In the genomic region with DNA sequence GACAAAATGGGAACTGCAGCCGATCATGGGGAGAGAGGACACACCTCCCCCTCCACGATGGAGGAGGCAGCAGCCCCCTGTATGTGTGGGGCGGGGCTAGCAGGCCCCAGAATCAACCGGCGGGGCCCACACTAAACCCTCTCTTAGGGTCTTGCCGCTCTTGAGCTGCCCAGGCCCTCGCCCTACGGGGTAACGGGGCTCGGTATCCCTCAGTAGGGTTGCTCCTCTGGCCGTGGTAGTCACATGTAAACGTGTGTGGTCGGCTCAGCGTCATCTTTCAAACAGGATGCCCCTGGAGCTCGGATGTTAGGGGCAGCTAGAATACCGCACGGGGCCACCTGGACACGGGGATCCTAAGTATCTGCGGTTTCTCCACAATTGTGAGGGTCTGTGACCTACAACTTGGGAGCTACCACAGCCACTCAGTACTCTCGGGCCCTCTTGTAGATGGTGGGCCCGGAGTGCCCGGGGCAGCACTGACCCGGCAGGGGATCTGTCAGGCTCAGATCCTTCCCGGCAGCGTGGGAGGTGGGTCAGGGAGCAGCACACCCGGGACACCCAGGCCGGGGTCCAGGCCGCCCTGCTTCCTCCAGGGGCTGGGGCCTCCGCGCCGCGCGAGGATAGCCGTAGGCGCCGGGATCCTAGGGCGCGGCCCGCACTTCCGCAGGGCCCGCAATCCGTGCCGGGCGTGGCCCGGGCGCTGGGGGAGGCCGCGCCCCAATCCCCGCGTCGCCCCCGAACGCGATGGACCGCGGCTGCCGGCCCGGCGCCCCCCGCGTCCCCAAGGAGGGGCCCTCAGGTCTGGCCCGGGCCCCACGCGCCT, we compare ENCODE assay signal across 8 cellular contexts. TPM values are rescaled to one million over a fixed set of nuclear protein-coding genes. Genes with fewer than 3 reads are reported as not detected.
DNase-seq lines count a peak whose midpoint lies in the region; ATAC-seq and TF ChIP-seq lines count a peak whose summit lies in the region.

No MANE protein-coding gene starts in this region.

- H3K27ac ChIP-seq in dorsolateral prefrontal cortex: peak overlapping the region in 54 of 59 donors; percentile 12 to 98 (median 83)
- peak overlapping the region; percentile 95 for H3K27ac ChIP-seq in mesendoderm (ENCODE audit: low read depth, low read length)
- peak overlapping the region; percentile 92 to 95 for H3K27ac ChIP-seq in thoracic aorta

- H3K36me3 ChIP-seq in mesendoderm (ENCODE audit: control insufficient read depth, insufficient read depth, low read length) (peaks cover 2% of the 10 kb centered on the region), thoracic aorta (peaks cover 15% of the 10 kb centered on the region)

- no peak overlapping the region for H2BK15ac ChIP-seq in mesendoderm (replicated peaks; ENCODE audit: low read depth)

- H3K4me2 ChIP-seq in mesendoderm (ENCODE audit: low read length): peak overlapping the region; percentile 61

- no peaks in the 10 kb centered on the region for H3K9me3 Mint-ChIP-seq in T-helper 2 cell treated with Interferon-gamma antibody and Interleukin-4, amounts not matched to agents 5 μg/mL and 100 μg/mL, for 36 hours

- H3K27me3 ChIP-seq in dorsolateral prefrontal cortex (no peaks in the 10 kb centered on the region), mesendoderm (ENCODE audit: insufficient read depth, low read length, poor library complexity) (no peaks in the 10 kb centered on the region), thoracic aorta (replicated peaks; ENCODE audit: insufficient read depth) (no peaks in the 10 kb centered on the region)

- peak overlapping the region; percentile 97 for H3K9ac ChIP-seq in mesendoderm (ENCODE audit: low read length)

- peak overlapping the region; percentile 82 for H3K18ac ChIP-seq in mesendoderm (ENCODE audit: low read length)

- peak overlapping the region; percentile 91 for H3K27ac Mint-ChIP-seq in T-helper 2 cell treated with Interferon-gamma antibody and Interleukin-4, amounts not matched to agents 5 μg/mL and 100 μg/mL, for 36 hours

- peak overlapping the region; percentile 58 for H2AK5ac ChIP-seq in mesendoderm (ENCODE audit: low read length)

- H3K36me3 Mint-ChIP-seq in T-helper 2 cell treated with Interferon-gamma antibody and Interleukin-4, amounts not matched to agents 5 μg/mL and 100 μg/mL, for 36 hours (ENCODE audit: low read depth): peaks cover 30% of the 10 kb centered on the region

- H4K5ac ChIP-seq in mesendoderm (ENCODE audit: low read length): no peak overlapping the region

- DNase-seq in NOMO-1 treated with DMSO at 0.1 percent for 48 hours (lab: John Stamatoyannopoulos, UW; ENCODE audit: unreplicated experiment) (peak; percentile 22), NOMO-1 treated with dmso at 0.1 percent for 144 hours (lab: John Stamatoyannopoulos, UW; ENCODE audit: unreplicated experiment) (no peak), dorsolateral prefrontal cortex (peak in 1 of 10 donors; percentile 43), mesendoderm (peak; percentile 64), thoracic aorta (ENCODE audit: low spot score) (no peak)
- peak; percentile 47 for DNase-seq in T-helper 2 cell treated with Interferon-gamma antibody and Interleukin-4, amounts not matched to agents 5 μg/mL and 100 μg/mL, for 36 hours (ENCODE audit: low spot score)

- H3K4me1 ChIP-seq in mesendoderm (ENCODE audit: control insufficient read depth, low read depth, low read length) (no peaks in the 10 kb centered on the region), thoracic aorta (ENCODE audit: control insufficient read depth in 1 of 2, low read depth in 2 of 2) (peaks cover 20 to 40% of the 10 kb centered on the region in 2 donors)

- peak overlapping the region; percentile 43 for H4K8ac ChIP-seq in mesendoderm (ENCODE audit: low read depth, low read length)

- intact Hi-C loops in dorsolateral prefrontal cortex (cut with DNase I): loop anchor here in 1 of 2 donors (5.0 kb wide), 2 partner anchors 57 to 227 kb away; partner anchors contain the start of genes FASN and MAFG

- peak overlapping the region; percentile 28 for H2BK120ac ChIP-seq in mesendoderm (ENCODE audit: low read depth, low read length)

- H3K79me1 ChIP-seq in mesendoderm (ENCODE audit: low read length): peaks cover 6% of the 10 kb centered on the region

- peak overlapping the region; percentile 90 for H3K4me3 Mint-ChIP-seq in T-helper 2 cell treated with Interferon-gamma antibody and Interleukin-4, amounts not matched to agents 5 μg/mL and 100 μg/mL, for 36 hours

- H3K79me2 ChIP-seq in mesendoderm (ENCODE audit: control insufficient read depth, insufficient read depth, low read length): peaks cover 8% of the 10 kb centered on the region

- H3K4me1 Mint-ChIP-seq in T-helper 2 cell treated with Interferon-gamma antibody and Interleukin-4, amounts not matched to agents 5 μg/mL and 100 μg/mL, for 36 hours (ENCODE audit: low read depth): peaks cover 13% of the 10 kb centered on the region

- peak overlapping the region; percentile 97 for H3K4ac ChIP-seq in mesendoderm (ENCODE audit: low read depth, low read length)

- ATAC-seq in HG03175 (IDR thresholded peaks at IDR 0.05; ENCODE audit: unreplicated experiment) (peak; percentile 16), thoracic aorta (ENCODE audit: insufficient number of reproducible peaks, low FRiP score, low read depth) (no peak), GM21423 (IDR thresholded peaks at IDR 0.05; ENCODE audit: unreplicated experiment) (no peak)

- TF ChIP-seq CTCF in dorsolateral prefrontal cortex (IDR thresholded peaks at IDR 0.05 in 54 of 56, conservative IDR thresholded peaks at IDR 0.05 in 2 of 56; ENCODE audit: low read depth in 1 of 56, partially characterized antibody in 56 of 56) (no peak), thoracic aorta (IDR thresholded peaks at IDR 0.05) (no peak)

- H3K23ac ChIP-seq in mesendoderm (ENCODE audit: low read length): peak overlapping the region; percentile 89

- no peaks in the 10 kb centered on the region for H3K27me3 Mint-ChIP-seq in T-helper 2 cell treated with Interferon-gamma antibody and Interleukin-4, amounts not matched to agents 5 μg/mL and 100 μg/mL, for 36 hours (ENCODE audit: low read depth)

- WGBS in mesendoderm (ENCODE audit: extremely low coverage, insufficient coverage, low lambda C conversion rate): no CpG with 5 or more reads among the region's 64 CpGs

- H3K9me3 ChIP-seq in thoracic aorta: no peaks in the 10 kb centered on the region

- no peak overlapping the region for H2BK5ac ChIP-seq in mesendoderm (ENCODE audit: low read length)

- peak overlapping the region; percentile 63 to 99 (median 91) for H3K4me3 ChIP-seq in dorsolateral prefrontal cortex
- peak overlapping the region; percentile 86 for H3K4me3 ChIP-seq in mesendoderm (ENCODE audit: low read length)
- peak overlapping the region; percentile 95 for H3K4me3 ChIP-seq in thoracic aorta

- peak overlapping the region; percentile 96 for H3K56ac ChIP-seq in mesendoderm (ENCODE audit: low read length)

RNA-seq across cellular contexts. Expression of gene ARHGDIA, which starts 0.8 kb away (rescaled TPM):
- total RNA-seq in dorsolateral prefrontal cortex (100 to 1,000 TPM; 175 to 366 (median 250) TPM), thoracic aorta (100 to 1,000 TPM; 206 to 324 TPM)
- polyA plus RNA-seq in mesendoderm (2013, experiment 1 of 2): 315 TPM
- polyA plus RNA-seq in mesendoderm (2013, experiment 2 of 2): 325 TPM

RNA-seq across cellular contexts. Expression of gene P4HB, which starts 10.0 kb away (rescaled TPM):
- total RNA-seq in dorsolateral prefrontal cortex (100 to 1,000 TPM; 106 to 206 (median 136) TPM), thoracic aorta (100 to 1,000 TPM; 515 to 655 TPM)
- 490 TPM for polyA plus RNA-seq in mesendoderm (2013, experiment 1 of 2)
- polyA plus RNA-seq in mesendoderm (2013, experiment 2 of 2): 503 TPM

RNA-seq across cellular contexts. Expression of gene ALYREF, which starts 21.0 kb away (rescaled TPM):
- 10 to 100 TPM; 25.1 to 53.0 (median 34.8) TPM for total RNA-seq in dorsolateral prefrontal cortex
- 130 TPM for polyA plus RNA-seq in mesendoderm (2013, experiment 1 of 2)
- polyA plus RNA-seq in mesendoderm (2013, experiment 2 of 2): 127 TPM
- total RNA-seq in thoracic aorta: 10 to 100 TPM; 43.8 to 51.4 TPM

RNA-seq across cellular contexts. Expression of gene ANAPC11, which starts 21.2 kb away (rescaled TPM):
- total RNA-seq in dorsolateral prefrontal cortex (100 to 1,000 TPM in 33 of 120 experiments, 10 to 100 TPM in 87; 64.0 to 121 (median 92.6) TPM), thoracic aorta (100 to 1,000 TPM in 1 of 2 donors, 10 to 100 TPM in 1; 94.1 to 120 TPM)
- polyA plus RNA-seq in mesendoderm (2013, experiment 1 of 2): 258 TPM
- polyA plus RNA-seq in mesendoderm (2013, experiment 2 of 2): 256 TPM

RNA-seq across cellular contexts. Expression of gene NPB, which starts 31.7 kb away (rescaled TPM):
- 1 to 10 TPM in 118 of 120 experiments, under 1 TPM in 2; 0.50 to 6.5 (median 3.3) TPM for total RNA-seq in dorsolateral prefrontal cortex
- 1.1 TPM for polyA plus RNA-seq in mesendoderm (2013, experiment 1 of 2)
- 0.55 TPM for polyA plus RNA-seq in mesendoderm (2013, experiment 2 of 2)
- 1 to 10 TPM in 1 of 2 donors, under 1 TPM in 1; 0.35 to 2.6 TPM for total RNA-seq in thoracic aorta

Comparison
In these comparisons a context has a peak if more than half of its experiments do, and no peak if none do; other contexts are left out.
1. DNase-seq: peak in NOMO-1 treated with DMSO at 0.1 percent for 48 hours (single experiment), T-helper 2 cell treated with Interferon-gamma antibody and Interleukin-4, amounts not matched to agents 5 μg/mL and 100 μg/mL, for 36 hours (single experiment) and mesendoderm (single experiment); none in NOMO-1 treated with dmso at 0.1 percent for 144 hours (single experiment) and thoracic aorta (single experiment).
2. Peak in every context shown above with its lines, with median percentiles within 50 percentile points of each other: H3K27ac ChIP-seq and H3K4me3 ChIP-seq.